7 cellular contexts compared by ENCODE assay signal in genomic region chr15:78148392-78149067, GRCh38. TPM values are rescaled to one million over a fixed set of nuclear protein-coding genes. Genes with fewer than 3 reads are reported as not detected.
DNase-seq lines count a peak whose midpoint lies in the region; ATAC-seq, FAIRE-seq and TF ChIP-seq lines count a peak whose summit lies in the region.

No MANE protein-coding gene starts in this region.

- H3K9me1 ChIP-seq in endothelial cell of umbilical vein (replicated peaks; ENCODE audit: control insufficient read depth, extremely low read depth, insufficient read depth, low read length): no peaks in the 10 kb centered on the region

- H3K79me2 ChIP-seq in endothelial cell of umbilical vein (ENCODE audit: control insufficient read depth, insufficient read depth, low read length): peaks cover 21% of the 10 kb centered on the region

- H3K4me3 ChIP-seq in MG63 (peak overlapping the region; percentile 81), endothelial cell of umbilical vein (replicated peaks in 1 of 3; ENCODE audit: insufficient read depth in 1 of 3, low read depth in 1 of 3, low read length in 3 of 3) (peak overlapping the region; percentile 54 to 94 (median 71)), prostate gland (peak overlapping the region; percentile 79 to 86)

- POLR2A ChIA-PET in endothelial cell of umbilical vein (lab: Charles Lee): interaction anchor here (0.6 kb wide), 1 partner anchor 151 kb away, joined by 3 read pairs; the partner anchor contains the start of gene SKIC8

- no peak for FAIRE-seq in endothelial cell of umbilical vein (lab: Jason Lieb, UNC)

- TF ChIP-seq POLR2A in endothelial cell of umbilical vein (IDR thresholded peaks at IDR 0.05; ENCODE audit: low read depth, low read length) (no peak), prostate gland (IDR thresholded peaks at IDR 0.05) (no peak)

- no peaks in the 10 kb centered on the region for H4K20me1 ChIP-seq in endothelial cell of umbilical vein (replicated peaks; ENCODE audit: control insufficient read depth, extremely low read depth, insufficient read depth, low read length)

- H3K4me2 ChIP-seq in endothelial cell of umbilical vein (ENCODE audit: insufficient read depth, low read length): peak overlapping the region; percentile 100

- BruUV-seq in endothelial cell of umbilical vein (replicated peaks; lab: Mats Ljungman, UMichigan): TSS peak; percentile 86

- peak overlapping the region; percentile 90 for H2AFZ ChIP-seq in endothelial cell of umbilical vein (ENCODE audit: low read depth, low read length)

- H3K27me3 ChIP-seq in MG63: no peaks in the 10 kb centered on the region
- H3K27me3 ChIP-seq in endothelial cell of umbilical vein (ENCODE audit: control insufficient read depth in 2 of 2, insufficient read depth in 2 of 2, low read length in 2 of 2): no peaks in the 10 kb centered on the region
- no peaks in the 10 kb centered on the region for H3K27me3 ChIP-seq in prostate gland (replicated peaks; ENCODE audit: insufficient read depth)

- intact Hi-C loops in endothelial cell of umbilical vein (cut with micrococcal nuclease): loop anchor here (1.0 kb wide), 3 partner anchors 17 to 290 kb away; partner anchors contain the start of genes CIB2, IREB2 and SKIC8
- intact Hi-C loops in prostate gland (cut with DNase I): no loop called here
- intact Hi-C loops in posterior cingulate gyrus (cut with DNase I): no loop called here

- H3K9me3 ChIP-seq in MG63: no peaks in the 10 kb centered on the region
- H3K9me3 ChIP-seq in endothelial cell of umbilical vein (replicated peaks; ENCODE audit: control insufficient read depth, insufficient read depth, low read length): no peaks in the 10 kb centered on the region
- no peaks in the 10 kb centered on the region for H3K9me3 ChIP-seq in prostate gland

- peak overlapping the region; percentile 91 for H3K9ac ChIP-seq in endothelial cell of umbilical vein (replicated peaks; ENCODE audit: extremely low read depth, insufficient read depth, low read length)

- peak; percentile 3 for ATAC-seq in GM19372 (IDR thresholded peaks at IDR 0.05; ENCODE audit: low read depth, unreplicated experiment)
- ATAC-seq in esophagus mucosa: no peak

- TF ChIP-seq CTCF in endothelial cell of umbilical vein (IDR thresholded peaks at IDR 0.05; ENCODE audit: extremely low read depth in 1 of 2, insufficient read depth in 1 of 2, low read depth in 1 of 2, low read length in 2 of 2): no peak
- no peak for TF ChIP-seq CTCF in prostate gland (IDR thresholded peaks at IDR 0.05)

- H3K27ac ChIP-seq in endothelial cell of umbilical vein (ENCODE audit: insufficient read depth, low read depth, low read length): peak overlapping the region; percentile 81
- peak overlapping the region; percentile 61 to 74 for H3K27ac ChIP-seq in prostate gland

- dilution Hi-C loops in endothelial cell of umbilical vein (cut with MboI; ENCODE audit: extremely low pct_ligation_motif_present, low sequenced_read_pairs): no loop called here

- DNase-seq in MG63: no peak
- DNase-seq in endothelial cell of umbilical vein (ENCODE audit: low read depth, low spot score): no peak
- DNase-seq in prostate gland (ENCODE audit: low spot score): no peak
- no peak for DNase-seq in posterior cingulate gyrus
- no peak for DNase-seq in inferior parietal cortex (ENCODE audit: extremely low spot score)

- CTCF ChIA-PET in endothelial cell of umbilical vein (lab: Charles Lee): interaction anchor here (1.4 to 3.5 kb wide), 6 partner anchors 9 to 47 kb away, joined by 3 to 26 read pairs (median 8); partner anchors contain the start of gene CIB2

- peaks cover 2% of the 10 kb centered on the region for H3K36me3 ChIP-seq in MG63
- H3K36me3 ChIP-seq in endothelial cell of umbilical vein (ENCODE audit: control insufficient read depth in 2 of 2, extremely low read depth in 1 of 2, insufficient read depth in 2 of 2, low read length in 2 of 2): no peaks in the 10 kb centered on the region
- no peaks in the 10 kb centered on the region for H3K36me3 ChIP-seq in prostate gland

- H3K4me1 ChIP-seq in endothelial cell of umbilical vein (ENCODE audit: control insufficient read depth, extremely low read depth, insufficient read depth, low read length) (peaks cover 11% of the 10 kb centered on the region), prostate gland (replicated peaks) (no peaks in the 10 kb centered on the region)

- WGBS in prostate gland: 11% methylated on average over 14 of the region's 14 CpGs

TF ChIP-seq in endothelial cell of umbilical vein, 7 proteins besides CTCF, POLR2A, EP300 and RAD21:
- TF ChIP-seq POLR2AphosphoS5 (IDR thresholded peaks at IDR 0.05; ENCODE audit: insufficient read depth, low read depth, low read length) (no peak), MYC (IDR thresholded peaks at IDR 0.05; ENCODE audit: low read depth, low read length) (no peak), JUN (IDR thresholded peaks at IDR 0.05; ENCODE audit: borderline replicate concordance, insufficient read depth, insufficient read length, low read depth) (no peak), MAX (IDR thresholded peaks at IDR 0.05; ENCODE audit: insufficient read depth, insufficient read length) (no peak), GATA2 (IDR thresholded peaks at IDR 0.05; ENCODE audit: insufficient read depth, insufficient read length, low read depth, low read length) (no peak), FOS (IDR thresholded peaks at IDR 0.05; ENCODE audit: borderline replicate concordance, insufficient read depth, low read length) (no peak), EZH2 (IDR thresholded peaks at IDR 0.05; ENCODE audit: borderline replicate concordance, low read depth, low read length, severe bottlenecking) (no peak)

RNA-seq across cellular contexts. Expression of gene IDH3A, which starts 0.6 kb away (rescaled TPM):
- 67.3 and 87.9 TPM in 2 replicates for total RNA-seq in MG63 (2014; rRNA removed; shearing (Covaris generic); ENCODE audit: low replicate concordance)
- total RNA-seq in endothelial cell of umbilical vein (62.8 and 63.9 TPM in 2 replicates), prostate gland (100 to 1,000 TPM in 1 of 2 donors, 10 to 100 TPM in 1; 32.1 to 115 TPM), esophagus mucosa (99.2 TPM)
- polyA plus RNA-seq in endothelial cell of umbilical vein: 28.6 and 35.5 TPM in 2 replicates
- polyA plus RNA-seq in endothelial cell of umbilical vein (2011; cell fraction: cytosol; rRNA removed): 43.9 and 58.0 TPM in 2 replicates
- polyA plus RNA-seq in endothelial cell of umbilical vein (2011; cell fraction: nucleus; rRNA removed): 46.3 and 62.8 TPM in 2 replicates
- polyA plus RNA-seq in endothelial cell of umbilical vein (2012): 40.4 and 77.4 TPM in 2 replicates
- polyA minus RNA-seq in endothelial cell of umbilical vein: 43.4 and 43.9 TPM in 2 replicates
- 94.8 TPM for polyA minus RNA-seq in endothelial cell of umbilical vein (2011; cell fraction: cytosol; rRNA and poly(A)+ RNA removed)
- 16.5 and 25.4 TPM in 2 replicates for polyA minus RNA-seq in endothelial cell of umbilical vein (2011; cell fraction: nucleus; rRNA and poly(A)+ RNA removed)

RNA-seq across cellular contexts. Expression of gene CIB2, which starts 17.3 kb away (rescaled TPM):
- total RNA-seq in MG63 (2014; rRNA removed; shearing (Covaris generic); ENCODE audit: low replicate concordance): 4.0 and 8.0 TPM in 2 replicates
- 2.5 and 4.0 TPM in 2 replicates for total RNA-seq in endothelial cell of umbilical vein
- polyA plus RNA-seq in endothelial cell of umbilical vein: 6.4 and 7.7 TPM in 2 replicates
- 6.3 and 6.7 TPM in 2 replicates for polyA plus RNA-seq in endothelial cell of umbilical vein (2011; cell fraction: cytosol; rRNA removed)
- polyA plus RNA-seq in endothelial cell of umbilical vein (2011; cell fraction: nucleus; rRNA removed): 1.7 and 2.1 TPM in 2 replicates
- polyA plus RNA-seq in endothelial cell of umbilical vein (2012): 4.2 and 5.6 TPM in 2 replicates
- polyA minus RNA-seq in endothelial cell of umbilical vein: 5.5 and 15.6 TPM in 2 replicates
- polyA minus RNA-seq in endothelial cell of umbilical vein (2011; cell fraction: cytosol; rRNA and poly(A)+ RNA removed): not detected
- 1.1 and 1.6 TPM in 2 replicates for polyA minus RNA-seq in endothelial cell of umbilical vein (2011; cell fraction: nucleus; rRNA and poly(A)+ RNA removed)
- total RNA-seq in prostate gland: 10 to 100 TPM; 16.7 to 23.0 TPM
- 5.6 TPM for total RNA-seq in esophagus mucosa

RNA-seq across cellular contexts. Expression of gene SH2D7, which starts 56.2 kb away (rescaled TPM):
- total RNA-seq in MG63 (2014; rRNA removed; shearing (Covaris generic); ENCODE audit: low replicate concordance): not detected in 2 replicates
- total RNA-seq in endothelial cell of umbilical vein (not detected in 2 replicates), prostate gland (under 1 TPM in 1 of 2 donors, not detected in 1; 0.28 TPM), esophagus mucosa (not detected)
- polyA plus RNA-seq in endothelial cell of umbilical vein: not detected in 2 replicates
- polyA plus RNA-seq in endothelial cell of umbilical vein (2011; cell fraction: cytosol; rRNA removed): not detected in 2 replicates
- polyA plus RNA-seq in endothelial cell of umbilical vein (2011; cell fraction: nucleus; rRNA removed): not detected in 2 replicates
- polyA plus RNA-seq in endothelial cell of umbilical vein (2012): 0.08 TPM in 1 of 2 replicates, not detected in the other
- polyA minus RNA-seq in endothelial cell of umbilical vein: not detected in 2 replicates
- polyA minus RNA-seq in endothelial cell of umbilical vein (2011; cell fraction: cytosol; rRNA and poly(A)+ RNA removed): not detected
- polyA minus RNA-seq in endothelial cell of umbilical vein (2011; cell fraction: nucleus; rRNA and poly(A)+ RNA removed): not detected in 2 replicates
